1 cellular context compared by ENCODE assay signal in genomic region chr13:28574617-28575142, GRCh38.
TF ChIP-seq lines count a peak whose summit lies in the region.

No MANE protein-coding gene starts in this region.

TF ChIP-seq in K562, 482 proteins besides CTCF, POLR2A, EP300 and RAD21 (continued from another document and continues in another):
- TF ChIP-seq E4F1 (CRISPR knock-in tag; IDR thresholded peaks at IDR 0.05; ENCODE audit: borderline replicate concordance) (no peak), UBTF (IDR thresholded peaks at IDR 0.05; ENCODE audit: borderline replicate concordance in 1 of 2, low read depth in 2 of 2, low read length in 2 of 2) (no peak), ETV1 (tag; conservative IDR thresholded peaks at IDR 0.05; ENCODE audit: low read depth) (peak; percentile 39; the same call in 1 of the 2 replicates), ZNF3 (CRISPR knock-in tag; IDR thresholded peaks at IDR 0.05) (no peak), MEF2A (IDR thresholded peaks at IDR 0.05; ENCODE audit: control insufficient read depth, low read depth, low read length) (0 out of 2 replicates have a peak, but pooled peaks have one; percentile 28), EGR1 (conservative IDR thresholded peaks at IDR 0.05) (peak; percentile 68), MTF1 (CRISPR knock-in tag; IDR thresholded peaks at IDR 0.05; ENCODE audit: borderline replicate concordance) (no peak), ZNF695 (CRISPR knock-in tag; IDR thresholded peaks at IDR 0.05) (no peak), TRIM24 (IDR thresholded peaks at IDR 0.05) (peak; percentile 93 to 96), ZNF239 (CRISPR knock-in tag; IDR thresholded peaks at IDR 0.05) (no peak), ZKSCAN8 (CRISPR knock-in tag; IDR thresholded peaks at IDR 0.05) (no peak), ELK3 (CRISPR knock-in tag; IDR thresholded peaks at IDR 0.05) (no peak), FOXJ2 (tag; IDR thresholded peaks at IDR 0.05) (0 out of 2 replicates have a peak, but pooled peaks have one; percentile 46), ZNF696 (CRISPR knock-in tag; conservative IDR thresholded peaks at IDR 0.05) (no peak), CBFA2T3 (IDR thresholded peaks at IDR 0.05) (peak; percentile 99), RHOXF2B (CRISPR knock-in tag; conservative IDR thresholded peaks at IDR 0.05) (no peak), NFATC3 (IDR thresholded peaks at IDR 0.05) (peak; percentile 57; the same call in 1 of the 2 replicates), TCF15 (CRISPR knock-in tag; IDR thresholded peaks at IDR 0.05) (no peak), POLR2G (IDR thresholded peaks at IDR 0.05; ENCODE audit: low read depth, low read length) (no peak), ZNF197 (CRISPR knock-in tag; IDR thresholded peaks at IDR 0.05; ENCODE audit: low read depth) (no peak; the same call in 1 of the 2 replicates), NCOA1 (IDR thresholded peaks at IDR 0.05; ENCODE audit: low read depth) (peak; percentile 67; the same call in 1 of the 2 replicates), DIDO1 (tag; IDR thresholded peaks at IDR 0.05; ENCODE audit: low read depth) (no peak), POU5F1 (IDR thresholded peaks at IDR 0.05; ENCODE audit: borderline replicate concordance, low read depth, low read length, partially characterized antibody) (no peak), HIVEP1 (CRISPR knock-in tag; IDR thresholded peaks at IDR 0.05) (no peak), TBL1XR1 (IDR thresholded peaks at IDR 0.05; ENCODE audit: low read length in 2 of 2) (peak; percentile 82 to 90; a peak in 3 of 4 replicates), ZNF518B (CRISPR knock-in tag; IDR thresholded peaks at IDR 0.05) (no peak), ZZZ3 (IDR thresholded peaks at IDR 0.05) (no peak), ZNF77 (CRISPR knock-in tag; IDR thresholded peaks at IDR 0.05) (no peak), ZNF24 (IDR thresholded peaks at IDR 0.05) (peak; percentile 59; the same call in 1 of the 2 replicates), CBFA2T2 (conservative IDR thresholded peaks at IDR 0.05) (peak; percentile 98), TFAM (CRISPR knock-in tag; conservative IDR thresholded peaks at IDR 0.05) (no peak), DMBX1 (CRISPR knock-in tag; IDR thresholded peaks at IDR 0.05; ENCODE audit: borderline replicate concordance) (peak; percentile 70; the same call in 1 of the 2 replicates), SIN3A (IDR thresholded peaks at IDR 0.05; ENCODE audit: borderline replicate concordance in 2 of 2, control insufficient read depth in 1 of 2, low read depth in 2 of 2, low read length in 2 of 2) (peak in 1 of 2 experiments; percentile 3; a peak in 1 of 4 replicates), CXXC5 (CRISPR knock-in tag; IDR thresholded peaks at IDR 0.05) (peak; percentile 84)
- TF ChIP-seq, protein P1, sequence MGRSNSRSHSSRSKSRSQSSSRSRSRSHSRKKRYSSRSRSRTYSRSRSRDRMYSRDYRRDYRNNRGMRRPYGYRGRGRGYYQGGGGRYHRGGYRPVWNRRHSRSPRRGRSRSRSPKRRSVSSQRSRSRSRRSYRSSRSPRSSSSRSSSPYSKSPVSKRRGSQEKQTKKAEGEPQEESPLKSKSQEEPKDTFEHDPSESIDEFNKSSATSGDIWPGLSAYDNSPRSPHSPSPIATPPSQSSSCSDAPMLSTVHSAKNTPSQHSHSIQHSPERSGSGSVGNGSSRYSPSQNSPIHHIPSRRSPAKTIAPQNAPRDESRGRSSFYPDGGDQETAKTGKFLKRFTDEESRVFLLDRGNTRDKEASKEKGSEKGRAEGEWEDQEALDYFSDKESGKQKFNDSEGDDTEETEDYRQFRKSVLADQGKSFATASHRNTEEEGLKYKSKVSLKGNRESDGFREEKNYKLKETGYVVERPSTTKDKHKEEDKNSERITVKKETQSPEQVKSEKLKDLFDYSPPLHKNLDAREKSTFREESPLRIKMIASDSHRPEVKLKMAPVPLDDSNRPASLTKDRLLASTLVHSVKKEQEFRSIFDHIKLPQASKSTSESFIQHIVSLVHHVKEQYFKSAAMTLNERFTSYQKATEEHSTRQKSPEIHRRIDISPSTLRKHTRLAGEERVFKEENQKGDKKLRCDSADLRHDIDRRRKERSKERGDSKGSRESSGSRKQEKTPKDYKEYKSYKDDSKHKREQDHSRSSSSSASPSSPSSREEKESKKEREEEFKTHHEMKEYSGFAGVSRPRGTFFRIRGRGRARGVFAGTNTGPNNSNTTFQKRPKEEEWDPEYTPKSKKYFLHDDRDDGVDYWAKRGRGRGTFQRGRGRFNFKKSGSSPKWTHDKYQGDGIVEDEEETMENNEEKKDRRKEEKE (IDR thresholded peaks at IDR 0.05; ENCODE audit: borderline replicate concordance in 1 of 2, control insufficient read depth in 1 of 2, low read depth in 2 of 2, low read length in 1 of 2) = no peak
- TF ChIP-seq, protein P2, sequence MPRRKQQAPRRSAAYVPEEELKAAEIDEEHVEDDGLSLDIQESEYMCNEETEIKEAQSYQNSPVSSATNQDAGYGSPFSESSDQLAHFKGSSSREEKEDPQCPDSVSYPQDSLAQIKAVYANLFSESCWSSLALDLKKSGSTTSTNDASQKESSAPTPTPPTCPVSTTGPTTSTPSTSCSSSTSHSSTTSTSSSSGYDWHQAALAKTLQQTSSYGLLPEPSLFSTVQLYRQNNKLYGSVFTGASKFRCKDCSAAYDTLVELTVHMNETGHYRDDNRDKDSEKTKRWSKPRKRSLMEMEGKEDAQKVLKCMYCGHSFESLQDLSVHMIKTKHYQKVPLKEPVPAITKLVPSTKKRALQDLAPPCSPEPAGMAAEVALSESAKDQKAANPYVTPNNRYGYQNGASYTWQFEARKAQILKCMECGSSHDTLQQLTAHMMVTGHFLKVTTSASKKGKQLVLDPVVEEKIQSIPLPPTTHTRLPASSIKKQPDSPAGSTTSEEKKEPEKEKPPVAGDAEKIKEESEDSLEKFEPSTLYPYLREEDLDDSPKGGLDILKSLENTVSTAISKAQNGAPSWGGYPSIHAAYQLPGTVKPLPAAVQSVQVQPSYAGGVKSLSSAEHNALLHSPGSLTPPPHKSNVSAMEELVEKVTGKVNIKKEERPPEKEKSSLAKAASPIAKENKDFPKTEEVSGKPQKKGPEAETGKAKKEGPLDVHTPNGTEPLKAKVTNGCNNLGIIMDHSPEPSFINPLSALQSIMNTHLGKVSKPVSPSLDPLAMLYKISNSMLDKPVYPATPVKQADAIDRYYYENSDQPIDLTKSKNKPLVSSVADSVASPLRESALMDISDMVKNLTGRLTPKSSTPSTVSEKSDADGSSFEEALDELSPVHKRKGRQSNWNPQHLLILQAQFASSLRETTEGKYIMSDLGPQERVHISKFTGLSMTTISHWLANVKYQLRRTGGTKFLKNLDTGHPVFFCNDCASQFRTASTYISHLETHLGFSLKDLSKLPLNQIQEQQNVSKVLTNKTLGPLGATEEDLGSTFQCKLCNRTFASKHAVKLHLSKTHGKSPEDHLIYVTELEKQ (CRISPR knock-in tag; IDR thresholded peaks at IDR 0.05) = no peak
- TF ChIP-seq, protein P3, sequence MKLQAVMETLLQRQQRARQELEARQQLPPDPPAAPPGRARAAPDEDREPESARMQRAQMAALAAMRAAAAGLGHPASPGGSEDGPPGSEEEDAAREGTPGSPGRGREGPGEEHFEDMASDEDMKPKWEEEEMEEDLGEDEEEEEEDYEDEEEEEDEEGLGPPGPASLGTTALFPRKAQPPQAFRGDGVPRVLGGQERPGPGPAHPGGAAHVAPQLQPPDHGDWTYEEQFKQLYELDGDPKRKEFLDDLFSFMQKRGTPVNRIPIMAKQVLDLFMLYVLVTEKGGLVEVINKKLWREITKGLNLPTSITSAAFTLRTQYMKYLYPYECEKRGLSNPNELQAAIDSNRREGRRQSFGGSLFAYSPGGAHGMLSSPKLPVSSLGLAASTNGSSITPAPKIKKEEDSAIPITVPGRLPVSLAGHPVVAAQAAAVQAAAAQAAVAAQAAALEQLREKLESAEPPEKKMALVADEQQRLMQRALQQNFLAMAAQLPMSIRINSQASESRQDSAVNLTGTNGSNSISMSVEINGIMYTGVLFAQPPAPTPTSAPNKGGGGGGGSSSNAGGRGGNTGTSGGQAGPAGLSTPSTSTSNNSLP (IDR thresholded peaks at IDR 0.05; ENCODE audit: borderline replicate concordance, low read depth, low read length) = peak; percentile 83
- TF ChIP-seq, protein P4, sequence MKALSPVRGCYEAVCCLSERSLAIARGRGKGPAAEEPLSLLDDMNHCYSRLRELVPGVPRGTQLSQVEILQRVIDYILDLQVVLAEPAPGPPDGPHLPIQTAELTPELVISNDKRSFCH (CRISPR knock-in tag; IDR thresholded peaks at IDR 0.05) = no peak
- TF ChIP-seq, protein P4 (tag; IDR thresholded peaks at IDR 0.05) = peak; percentile 60; the same call in 1 of the 2 replicates
